8 cellular contexts compared by ENCODE assay signal in the genomic region with DNA sequence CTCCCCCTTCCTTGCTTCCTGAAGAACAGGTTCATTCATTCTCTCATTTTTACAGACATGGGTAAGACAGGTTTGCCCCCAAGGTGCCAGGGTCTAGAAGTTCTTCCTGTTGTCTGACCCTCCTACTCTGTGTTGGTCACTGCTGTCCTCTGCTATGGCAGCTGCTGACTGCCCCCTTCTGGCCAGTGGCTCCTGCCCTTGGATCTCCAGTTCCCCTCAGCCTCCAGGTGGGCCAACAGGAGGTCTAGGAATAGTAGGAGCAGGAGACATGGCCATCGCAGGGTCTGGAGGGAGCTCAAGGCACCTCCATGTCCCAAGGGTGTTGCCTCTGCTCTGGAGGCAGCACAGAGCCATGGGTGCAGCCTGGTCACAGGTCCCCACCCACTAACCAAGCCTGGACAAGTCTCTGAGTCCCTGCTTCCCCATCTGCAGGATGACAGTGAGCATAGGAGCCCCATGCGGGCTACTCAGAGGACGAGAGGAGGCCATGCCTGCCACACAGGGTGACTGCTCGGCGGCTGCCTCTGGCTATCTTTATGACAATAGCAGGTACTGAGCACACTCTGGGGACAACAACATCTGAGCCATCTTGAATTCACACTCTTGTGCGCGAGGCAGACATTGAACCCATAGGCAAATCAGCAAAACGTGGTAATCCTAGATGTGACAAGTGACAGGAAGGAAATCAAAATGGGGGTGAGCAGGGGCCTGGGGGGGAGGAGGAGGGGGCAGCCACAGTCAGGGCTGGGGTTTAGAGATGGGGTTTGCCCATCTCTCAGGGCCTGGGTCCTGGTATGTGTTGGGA. TPM values are rescaled to one million over a fixed set of nuclear protein-coding genes. Genes with fewer than 3 reads are reported as not detected.
DNase-seq lines count a peak whose midpoint lies in the region; FAIRE-seq and TF ChIP-seq lines count a peak whose summit lies in the region.

No MANE protein-coding gene starts in this region.

- H3K9me3 Mint-ChIP-seq in H9 = no peaks in the 10 kb centered on the region

- H3K4ac ChIP-seq in H9 (ENCODE audit: low read depth, low read length) = no peak overlapping the region

- no peak overlapping the region for H2BK15ac ChIP-seq in H9 (ENCODE audit: low read depth, low read length)

- H2BK120ac ChIP-seq in H9 (ENCODE audit: low read depth, low read length, poor library complexity, severe bottlenecking) = no peak overlapping the region

- H2AK5ac ChIP-seq in H9 (ENCODE audit: insufficient read length, low read length) = no peak overlapping the region

- H3K79me2 ChIP-seq in H9 (ENCODE audit: insufficient read depth, low read length) = no peaks in the 10 kb centered on the region
- H3K79me2 ChIP-seq in keratinocyte (ENCODE audit: control insufficient read depth, insufficient read depth, low read length) = no peaks in the 10 kb centered on the region

- H2BK5ac ChIP-seq in H9 (ENCODE audit: insufficient read length, low read length) = no peak overlapping the region

- no peaks in the 10 kb centered on the region for H4K20me1 ChIP-seq in H9 (ENCODE audit: control insufficient read depth, insufficient read depth, insufficient read length)
- H4K20me1 ChIP-seq in keratinocyte (ENCODE audit: control insufficient read depth, extremely low read depth, insufficient read depth, low read length) = no peaks in the 10 kb centered on the region

- no peak overlapping the region for H3K56ac ChIP-seq in H9 (ENCODE audit: insufficient read length, low read depth, low read length)

- no peak overlapping the region for H3K18ac ChIP-seq in H9 (ENCODE audit: insufficient read length, low read depth, low read length)

- no peak overlapping the region for H2BK20ac ChIP-seq in H9 (ENCODE audit: low read depth, low read length, poor library complexity, severe bottlenecking)

- H3K23me2 ChIP-seq in H9 (ENCODE audit: insufficient read length, low read depth, low read length, poor library complexity, severe bottlenecking) = no peaks in the 10 kb centered on the region

- peaks cover 9% of the 10 kb centered on the region for H3K27me3 Mint-ChIP-seq in H9 (ENCODE audit: low read depth)

- H3K4me3 Mint-ChIP-seq in H9 = no peak overlapping the region

- no peaks in the 10 kb centered on the region for H3K9me1 ChIP-seq in keratinocyte (ENCODE audit: control insufficient read depth, extremely low read depth, insufficient read depth, low read length)

- H4K8ac ChIP-seq in H9 (replicated peaks; ENCODE audit: insufficient read length, low read depth, low read length) = no peak overlapping the region

- H3K27me3 ChIP-seq in H9 (ENCODE audit: insufficient read depth, low read length) (no peaks in the 10 kb centered on the region), keratinocyte (ENCODE audit: control insufficient read depth, extremely low read depth, insufficient read depth, low read length) (no peaks in the 10 kb centered on the region)

- dilution Hi-C loops in keratinocyte (cut with MboI; ENCODE audit: extremely low pct_ligation_motif_present, low sequenced_read_pairs) = no loop called here

- H3K4me1 ChIP-seq in H9 (ENCODE audit: insufficient read depth, low read length) (no peaks in the 10 kb centered on the region), keratinocyte (ENCODE audit: control insufficient read depth, extremely low read depth, insufficient read depth, low read length) (peaks cover 18% of the 10 kb centered on the region)

- H3K9me3 ChIP-seq in H9 (ENCODE audit: control insufficient read depth, low read depth, low read length) = no peaks in the 10 kb centered on the region
- no peaks in the 10 kb centered on the region for H3K9me3 ChIP-seq in keratinocyte (ENCODE audit: control insufficient read depth, low read depth, low read length)

- peak; percentile 79 for FAIRE-seq in keratinocyte (lab: Jason Lieb, UNC)

- no peak overlapping the region for H4K5ac ChIP-seq in H9 (ENCODE audit: insufficient read length, low read depth, low read length)

- no peak overlapping the region for H3K27ac ChIP-seq in H9 (ENCODE audit: insufficient read length, low read depth, low read length)
- H3K27ac ChIP-seq in keratinocyte (ENCODE audit: control insufficient read depth, insufficient read depth, low read length) = no peak overlapping the region

- peak; percentile 88 for TF ChIP-seq CTCF in H9 (conservative IDR thresholded peaks at IDR 0.05)
- TF ChIP-seq CTCF in astrocyte of the spinal cord (IDR thresholded peaks at IDR 0.05; ENCODE audit: low read depth, low read length) = peak; percentile 77
- TF ChIP-seq CTCF in keratinocyte (optimal IDR thresholded peaks at IDR 0.05 in 1 of 3, IDR thresholded peaks at IDR 0.05 in 1 of 3, conservative IDR thresholded peaks at IDR 0.05 in 1 of 3; ENCODE audit: extremely low read depth in 1 of 3, insufficient read depth in 2 of 3, low read length in 3 of 3) = peak; percentile 68 to 88 (median 69)

- H3K4me1 Mint-ChIP-seq in H9 = peaks cover 40 to 43% of the 10 kb centered on the region in 2 experiments

- no peak overlapping the region for H2AFZ ChIP-seq in H9 (ENCODE audit: low read length)
- no peak overlapping the region for H2AFZ ChIP-seq in keratinocyte (ENCODE audit: control insufficient read depth, low read length)

- H2BK12ac ChIP-seq in H9 (ENCODE audit: insufficient read length, low read depth, low read length) = no peak overlapping the region

- H3K14ac ChIP-seq in H9 (ENCODE audit: insufficient read depth, low read length) = no peak overlapping the region

- H3K4me3 ChIP-seq in astrocyte of the spinal cord (ENCODE audit: low read depth, low read length) (no peak overlapping the region), keratinocyte (ENCODE audit: control insufficient read depth in 2 of 3, extremely low read depth in 1 of 3, insufficient read depth in 2 of 3, low read depth in 1 of 3, low read length in 3 of 3) (no peak overlapping the region)

- in situ Hi-C loops in astrocyte of the spinal cord (cut with HindIII; ENCODE audit: low sequenced_read_pairs) = no loop called here

- peaks cover 0 to 5% (median 3%) of the 10 kb centered on the region in 3 experiments; a peak in 3 of 7 replicates for H3K36me3 Mint-ChIP-seq in H9 (ENCODE audit: insufficient read depth in 1 of 3, low read depth in 3 of 3)

- H4K91ac ChIP-seq in H9 (ENCODE audit: insufficient read length, low read depth, low read length) = no peak overlapping the region

- no CpG with 5 or more reads among the region's 8 CpGs for WGBS in H9 (ENCODE audit: extremely low coverage, insufficient read length, low lambda C conversion rate)

- peak overlapping the region in 1 of 3 experiments; percentile 62; a peak in 1 of 7 replicates for H3K27ac Mint-ChIP-seq in H9

- H3T11ph ChIP-seq in H9 (ENCODE audit: low read length) = no peak overlapping the region

- H3K79me1 ChIP-seq in H9 (ENCODE audit: insufficient read depth, low read depth, low read length, poor library complexity, severe bottlenecking) = no peaks in the 10 kb centered on the region

- H3K4me2 ChIP-seq in H9 (ENCODE audit: insufficient read depth, insufficient read length, low read length) (no peak overlapping the region), keratinocyte (ENCODE audit: control insufficient read depth, extremely low read depth, insufficient read depth, low read depth, low read length) (peak overlapping the region; percentile 8)

- DNase-seq in Ammon's horn (ENCODE audit: low spot score) (peak; percentile 37), H9 (peak; percentile 91), astrocyte of the spinal cord (ENCODE audit: low read depth, low spot score) (peak; percentile 27), keratinocyte (ENCODE audit: low read depth, low spot score) (no peak), putamen (ENCODE audit: low spot score) (no peak), SW 1271 (lab: John Stamatoyannopoulos, UW) (no peak)
- DNase-seq in stimulated activated CD4-positive, alpha-beta T cell treated with anti-CD3 and anti-CD28 coated beads, Interleukin-1b, Interleukin-23, amount 100 ng/mL, for 48 hours = no peak
- no peak for DNase-seq in stimulated activated CD4-positive, alpha-beta T cell treated with anti-CD3 and anti-CD28 coated beads, Interleukin-2, amount 100 ng/mL, for 48 hours

- H3K23ac ChIP-seq in H9 (ENCODE audit: insufficient read length, low read depth, low read length) = no peak overlapping the region

- H3K9ac ChIP-seq in H9 (ENCODE audit: extremely low read depth, insufficient read length, low read length) (no peak overlapping the region), keratinocyte (ENCODE audit: control insufficient read depth, extremely low read depth, insufficient read depth, low read length) (no peak overlapping the region)

- H3K36me3 ChIP-seq in keratinocyte (ENCODE audit: control insufficient read depth in 2 of 2, extremely low read depth in 1 of 2, insufficient read depth in 2 of 2, low read length in 2 of 2) = no peaks in the 10 kb centered on the region

RNA-seq across cellular contexts. Expression of a gene that starts 27.0 kb away (rescaled TPM):
- 1.3 and 1.7 TPM in 2 replicates for total RNA-seq in H9 (2021)
- 0.08 to 0.16 TPM (median 0.12 TPM) in 3 replicates for polyA plus RNA-seq in keratinocyte
- not detected for polyA plus RNA-seq in keratinocyte (2011; ENCODE audit: low read depth)
- polyA plus RNA-seq in keratinocyte (2011; cell fraction: cytosol; rRNA removed) = 0.05 and 0.14 TPM in 2 replicates
- polyA plus RNA-seq in keratinocyte (2011; cell fraction: nucleus; rRNA removed) = 0.11 and 0.13 TPM in 2 replicates
- 0.08 and 0.14 TPM in 2 replicates for polyA plus RNA-seq in keratinocyte (2012; ENCODE audit: low replicate concordance)
- 0.03 to 0.69 TPM (median 0.35 TPM) in 3 replicates for polyA minus RNA-seq in keratinocyte
- polyA minus RNA-seq in keratinocyte (2011; cell fraction: cytosol; rRNA and poly(A)+ RNA removed) = not detected
- not detected in 2 replicates for polyA minus RNA-seq in keratinocyte (2011; cell fraction: nucleus; rRNA and poly(A)+ RNA removed)

RNA-seq across cellular contexts. Expression of a gene that starts 53.6 kb away (rescaled TPM):
- 9.6 and 10.9 TPM in 2 replicates for total RNA-seq in H9 (2021)
- polyA plus RNA-seq in keratinocyte = 0.97 to 3.1 TPM (median 1.7 TPM) in 3 replicates
- polyA plus RNA-seq in keratinocyte (2011; ENCODE audit: low read depth) = 0.35 TPM
- polyA plus RNA-seq in keratinocyte (2011; cell fraction: cytosol; rRNA removed) = 0.52 and 1.4 TPM in 2 replicates
- 1.4 and 2.8 TPM in 2 replicates for polyA plus RNA-seq in keratinocyte (2011; cell fraction: nucleus; rRNA removed)
- 0.78 and 5.4 TPM in 2 replicates for polyA plus RNA-seq in keratinocyte (2012; ENCODE audit: low replicate concordance)
- 0.96 to 3.8 TPM (median 2.2 TPM) in 3 replicates for polyA minus RNA-seq in keratinocyte
- polyA minus RNA-seq in keratinocyte (2011; cell fraction: cytosol; rRNA and poly(A)+ RNA removed) = 1.9 TPM
- 1.4 and 2.5 TPM in 2 replicates for polyA minus RNA-seq in keratinocyte (2011; cell fraction: nucleus; rRNA and poly(A)+ RNA removed)

Comparison
In these comparisons a context has a peak if more than half of its experiments do, and no peak if none do; other contexts are left out.
1. DNase-seq: peak in Ammon's horn (single experiment), H9 (single experiment) and astrocyte of the spinal cord (single experiment); none in keratinocyte (single experiment), stimulated activated CD4-positive, alpha-beta T cell treated with anti-CD3 and anti-CD28 coated beads, Interleukin-1b, Interleukin-23, amount 100 ng/mL, for 48 hours (single experiment), stimulated activated CD4-positive, alpha-beta T cell treated with anti-CD3 and anti-CD28 coated beads, Interleukin-2, amount 100 ng/mL, for 48 hours (0 of 2), putamen (single experiment) and SW 1271 (0 of 2).
2. Peak in every context shown above with its lines, with median percentiles within 50 percentile points of each other: CTCF ChIP-seq.